In the genomic region with DNA sequence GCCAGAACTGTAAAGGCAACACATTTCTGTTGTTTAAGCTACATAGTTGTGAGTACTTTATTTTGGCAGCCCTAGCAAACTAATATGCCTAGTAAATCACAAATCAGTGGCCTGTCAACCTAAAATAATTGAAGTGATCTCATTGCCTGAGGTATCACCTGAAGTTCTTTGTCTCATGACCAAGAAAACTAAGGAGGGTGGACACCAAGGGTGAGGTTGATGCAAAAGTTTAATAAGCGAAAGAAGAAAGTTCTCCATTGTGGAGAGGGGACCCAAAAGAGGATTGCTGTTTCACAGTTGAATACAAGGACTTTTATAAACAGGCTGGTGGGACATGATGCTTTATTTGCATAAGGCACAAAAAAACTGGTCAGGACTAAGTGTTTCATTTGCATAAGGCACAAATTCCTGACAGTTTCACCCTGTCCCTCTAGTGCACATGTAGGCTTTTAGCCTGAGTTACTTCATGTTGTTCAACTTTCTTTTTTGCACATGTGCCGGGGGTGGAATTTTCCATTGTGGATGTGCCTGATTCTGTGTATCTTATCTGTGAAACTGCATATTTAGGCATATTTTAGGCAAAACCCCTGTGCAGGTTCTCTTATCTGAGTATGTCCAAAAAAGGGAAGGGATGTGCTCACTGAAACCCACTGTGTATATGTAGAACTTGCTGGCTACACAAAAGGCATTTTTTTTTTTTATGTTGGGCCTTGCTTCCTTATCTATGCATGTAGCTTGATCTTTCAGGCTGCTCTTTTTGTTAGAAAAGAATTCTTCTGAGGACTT, we compare ENCODE assay signal across 19 cellular contexts.
"Had no signal": no experiment of that assay in that cellular context is flagged by ENCODE, and none has a peak within 500 bp of the region (broad histone marks: within the 10 kb centered on the region; RNA-seq: fewer than 3 reads in every experiment).

No MANE protein-coding gene starts in this region.

- FAIRE-seq: islet of Langerhans had no signal

- H3K27me3 ChIP-seq: adrenal gland, ascending aorta, brain microvascular endothelial cell, sigmoid colon, testis had no signal

- H3K36me3 ChIP-seq: adrenal gland, ascending aorta, brain microvascular endothelial cell, sigmoid colon, WERI-Rb-1 had no signal

- H3K4me3 ChIP-seq: adrenal gland, ascending aorta, sigmoid colon, testis had no signal

- H3K27ac ChIP-seq: adrenal gland, ascending aorta, brain microvascular endothelial cell, sigmoid colon, testis, WERI-Rb-1 had no signal

- H3K9me3 ChIP-seq: testis had no signal

- DNase-seq: activated CD4-positive, alpha-beta T cell treated with anti-CD3 and anti-CD28 coated beads for 1 hour; activated CD4-positive, alpha-beta T cell treated with anti-CD3 and anti-CD28 coated beads, Interleukin-2, amount 50 U/mL, for 1 hour; activated naive CD4-positive, alpha-beta T cell; activated T-cell treated with anti-CD3 and anti-CD28 coated beads, Interleukin-2, amount 50 U/mL, for 1 hour; adrenal gland; brain microvascular endothelial cell; caudate nucleus; effector CD4-positive, alpha-beta T cell; foreskin melanocyte; nephron progenitor cell; retina; sigmoid colon; stimulated activated CD4-positive, alpha-beta T cell treated with anti-CD3 and anti-CD28 coated beads, Interleukin-2, amount 100 ng/mL, for 48 hours; stimulated activated CD8-positive, alpha-beta memory T cell treated with anti-CD3 and anti-CD28 coated beads, Interleukin-4, amount 100 ng/mL, for 48 hours; stimulated activated naive B cell treated with anti-CD40 and anti-IgM and Interleukin-4, amounts not matched to agents 10 μg/mL and 1 μg/mL and 100 μg/mL, for 72 hours; testis; WERI-Rb-1 had no signal
